7 cellular contexts compared by ENCODE assay signal in genomic region chr14:93114068-93114710, GRCh38.
DNase-seq lines count a peak whose midpoint lies in the region; TF ChIP-seq lines count a peak whose summit lies in the region.

No MANE protein-coding gene starts in this region.

- no peaks in the 10 kb centered on the region for H3F3A ChIP-seq in OCI-LY1 (ENCODE audit: insufficient read depth, low read length)

- H3K27me3 Mint-ChIP-seq in dendritic cell treated with granulocyte-macrophage colony-stimulating factor and Interleukin-4, amounts not matched to agents 40 ng/mL and 50 ng/mL, for 4 days = no peaks in the 10 kb centered on the region

- H3K36me3 ChIP-seq in OCI-LY1 (ENCODE audit: insufficient read depth, low read length) (no peaks in the 10 kb centered on the region), muscle layer of duodenum (ENCODE audit: control insufficient read depth in 1 of 2, insufficient read depth in 2 of 2, low read length in 2 of 2) (no peaks in the 10 kb centered on the region)

- H3K27ac ChIP-seq in OCI-LY1 (ENCODE audit: low read depth, low read length, poor library complexity, severe bottlenecking) = no peak overlapping the region
- peak overlapping the region; percentile 46 for H3K27ac ChIP-seq in muscle layer of duodenum (ENCODE audit: low read length)

- no peaks in the 10 kb centered on the region for H3K79me2 ChIP-seq in OCI-LY1 (ENCODE audit: insufficient read depth, low read length)

- peaks cover 12% of the 10 kb centered on the region for H3K36me3 Mint-ChIP-seq in dendritic cell treated with granulocyte-macrophage colony-stimulating factor and Interleukin-4, amounts not matched to agents 40 ng/mL and 50 ng/mL, for 4 days (ENCODE audit: low read depth)

- H3K27ac Mint-ChIP-seq in dendritic cell treated with granulocyte-macrophage colony-stimulating factor and Interleukin-4, amounts not matched to agents 40 ng/mL and 50 ng/mL, for 4 days = peak overlapping the region; percentile 86

- H3K4me1 ChIP-seq in OCI-LY1 (ENCODE audit: insufficient read depth, low read length, severe bottlenecking) = peaks cover 29% of the 10 kb centered on the region
- H3K4me1 ChIP-seq in muscle layer of duodenum (ENCODE audit: control insufficient read depth in 1 of 2, insufficient read depth in 2 of 2, low read length in 2 of 2) = peaks cover 19 to 26% of the 10 kb centered on the region in 2 donors

- H2AFZ ChIP-seq in OCI-LY1 (ENCODE audit: low read length) = no peak overlapping the region

- peak overlapping the region; percentile 99 for H3K4me2 ChIP-seq in OCI-LY1 (ENCODE audit: low read length)

- no peaks in the 10 kb centered on the region for H3K9me2 ChIP-seq in OCI-LY1 (ENCODE audit: low read depth, low read length)

- no peaks in the 10 kb centered on the region for H3K9me3 Mint-ChIP-seq in dendritic cell treated with granulocyte-macrophage colony-stimulating factor and Interleukin-4, amounts not matched to agents 40 ng/mL and 50 ng/mL, for 4 days

- H3K4me1 Mint-ChIP-seq in dendritic cell treated with granulocyte-macrophage colony-stimulating factor and Interleukin-4, amounts not matched to agents 40 ng/mL and 50 ng/mL, for 4 days (ENCODE audit: low read depth) = peaks cover 75% of the 10 kb centered on the region

- H3K9me3 ChIP-seq in OCI-LY1 (ENCODE audit: low read length) = no peaks in the 10 kb centered on the region
- no peaks in the 10 kb centered on the region for H3K9me3 ChIP-seq in muscle layer of duodenum (ENCODE audit: control insufficient read depth in 1 of 2, low read length in 2 of 2)

- H3K9ac ChIP-seq in OCI-LY1 (ENCODE audit: low read length) = peak overlapping the region; percentile 85

- no peak for TF ChIP-seq CTCF in GM12865 (IDR thresholded peaks at IDR 0.05; ENCODE audit: insufficient read depth, low read depth, low read length, missing control alignments)
- no peak for TF ChIP-seq CTCF in OCI-LY1 (IDR thresholded peaks at IDR 0.05; ENCODE audit: low read length)

- H3K4me3 ChIP-seq in GM12865 (ENCODE audit: low read depth, low read length) (peak overlapping the region; percentile 72), OCI-LY1 (ENCODE audit: low read depth, low read length, poor library complexity, severe bottlenecking) (peak overlapping the region; percentile 93), muscle layer of duodenum (ENCODE audit: low read depth in 1 of 2, low read length in 2 of 2) (peak overlapping the region; percentile 63 to 84)

- H4K20me1 ChIP-seq in OCI-LY1 (ENCODE audit: insufficient read depth, low read length) = no peaks in the 10 kb centered on the region

- DNase-seq in GM12865 (ENCODE audit: low read depth) (peak; percentile 16), NCI-H146 (lab: John Stamatoyannopoulos, UW) (no peak), SHP77 (lab: John Stamatoyannopoulos, UW) (no peak), SHP77 treated with DMSO at 0.1 percent for 48 hours (lab: John Stamatoyannopoulos, UW) (no peak)

- H3K4me3 Mint-ChIP-seq in dendritic cell treated with granulocyte-macrophage colony-stimulating factor and Interleukin-4, amounts not matched to agents 40 ng/mL and 50 ng/mL, for 4 days = peak overlapping the region; percentile 83

- intact Hi-C loops in dendritic cell treated with granulocyte-macrophage colony-stimulating factor and Interleukin-4, amounts not matched to agents 40 ng/mL and 50 ng/mL, for 4 days (cut with micrococcal nuclease) = loop anchor here (2.0 kb wide), 1 partner anchor 161 kb away; no protein-coding TSS in a partner anchor

- H3K27me3 ChIP-seq in OCI-LY1 (ENCODE audit: insufficient read depth, low read length) (no peaks in the 10 kb centered on the region), muscle layer of duodenum (ENCODE audit: low read depth, low read length) (no peaks in the 10 kb centered on the region)
